In the genomic region with DNA sequence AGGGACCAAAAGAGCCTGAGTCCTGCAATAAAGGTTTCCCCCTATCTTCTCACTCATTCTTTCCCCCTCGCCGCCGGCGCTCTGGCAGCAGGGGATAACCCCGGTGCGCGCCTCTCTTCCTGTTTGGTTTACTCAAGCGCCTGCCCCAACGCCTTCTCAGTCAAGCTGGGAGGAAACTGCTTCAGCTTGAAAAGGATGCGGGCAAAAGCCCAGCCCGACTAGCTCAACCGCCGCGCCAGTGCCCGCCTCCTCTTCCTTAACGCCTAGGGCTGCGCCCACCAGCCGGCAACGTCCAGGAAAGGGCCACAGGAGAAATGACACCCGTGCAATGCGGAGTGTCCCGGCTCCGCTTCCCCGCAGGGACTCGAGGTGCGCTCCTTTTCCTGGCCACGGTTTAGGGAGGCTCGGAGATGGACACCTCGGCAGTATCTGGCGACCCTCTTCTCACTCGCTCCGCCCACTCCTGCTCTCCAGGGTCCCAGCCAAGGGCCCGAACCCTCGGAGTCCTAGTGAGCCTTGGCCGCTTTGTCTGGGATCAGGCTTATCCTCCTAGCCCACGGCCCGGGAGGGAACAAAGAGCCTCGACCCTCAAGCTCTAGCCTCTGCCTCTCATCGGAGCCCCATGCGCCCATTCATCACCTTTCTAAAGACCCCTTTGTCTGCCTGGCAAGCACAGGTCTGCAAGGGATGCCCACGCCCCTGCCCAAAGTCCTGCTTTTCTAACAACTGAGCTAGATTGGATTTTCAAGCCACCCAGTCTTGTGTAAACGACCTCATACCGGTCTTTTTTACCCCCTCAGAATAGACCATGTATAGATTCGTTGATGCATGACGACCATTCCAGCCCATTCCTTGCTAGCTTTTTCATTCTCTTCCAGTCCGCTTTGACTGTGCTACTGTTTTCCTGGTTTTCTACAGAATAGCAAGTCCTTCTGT, we compare ENCODE assay signal across 8 cellular contexts. TPM values are rescaled to one million over a fixed set of nuclear protein-coding genes. Genes with fewer than 3 reads are reported as not detected.
DNase-seq lines count a peak whose midpoint lies in the region; ATAC-seq lines count a peak whose summit lies in the region.

No MANE protein-coding gene starts in this region.

- peak overlapping the region; percentile 91 for H3K4me3 Mint-ChIP-seq in memory B cell

- H3K4me1 ChIP-seq in duodenal mucosa (ENCODE audit: control insufficient read depth in 1 of 2, insufficient read depth in 2 of 2, low read length in 2 of 2), result peaks cover 0 to 6% of the 10 kb centered on the region in 2 donors

- H3K4me1 Mint-ChIP-seq in memory B cell, result peaks cover 38% of the 10 kb centered on the region

- H3K36me3 Mint-ChIP-seq in memory B cell, result peaks cover 4% of the 10 kb centered on the region

- peaks cover 0 to 6% of the 10 kb centered on the region in 2 donors for H3K27me3 ChIP-seq in duodenal mucosa (ENCODE audit: control insufficient read depth in 1 of 2, insufficient read depth in 2 of 2, low read length in 2 of 2)

- peak overlapping the region; percentile 83 for H3K27ac ChIP-seq in duodenal mucosa (ENCODE audit: low read depth, low read length)

- peak overlapping the region; percentile 99 for H3K27ac Mint-ChIP-seq in memory B cell

- peak; percentile 39 for ATAC-seq in GM18511 (IDR thresholded peaks at IDR 0.05; ENCODE audit: unreplicated experiment)
- ATAC-seq in HG02970 (IDR thresholded peaks at IDR 0.05; ENCODE audit: low FRiP score, unreplicated experiment), result peak; percentile 50
- ATAC-seq in memory B cell (ENCODE audit: low read depth), result peak; percentile 47

- H3K27me3 Mint-ChIP-seq in memory B cell, result no peaks in the 10 kb centered on the region

- no peaks in the 10 kb centered on the region for H3K9me3 Mint-ChIP-seq in memory B cell

- peak overlapping the region; percentile 55 to 82 for H3K4me3 ChIP-seq in duodenal mucosa (ENCODE audit: low read depth in 1 of 2, low read length in 2 of 2)

- no peaks in the 10 kb centered on the region for H3K36me3 ChIP-seq in duodenal mucosa (ENCODE audit: control insufficient read depth in 1 of 2, insufficient read depth in 2 of 2, low read length in 2 of 2)

- H3K9me3 ChIP-seq in duodenal mucosa (ENCODE audit: control insufficient read depth in 1 of 2, low read length in 2 of 2), result no peaks in the 10 kb centered on the region

- DNase-seq in NCI-H226 (peak; percentile 49), memory B cell (ENCODE audit: low spot score in 2 of 2) (peak; percentile 78 to 84), mesenteric fat pad (ENCODE audit: low spot score) (no peak)
- DNase-seq in activated CD4-positive, alpha-beta T cell treated with anti-CD3 and anti-CD28 coated beads for 48 hours, result peak; percentile 95
- DNase-seq in stimulated activated CD8-positive, alpha-beta memory T cell treated with anti-CD3 and anti-CD28 coated beads, Interleukin-12 subunit alpha, Interleukin-12 subunit beta, amount 100 ng/mL, for 4 hours (ENCODE audit: low read depth), result peak; percentile 84

- H3K9ac ChIP-seq in duodenal mucosa (ENCODE audit: low read depth in 1 of 2, low read length in 2 of 2), result peak overlapping the region; percentile 60 to 68

RNA-seq across cellular contexts. Expression of gene ST8SIA4, which starts 2.0 kb away (rescaled TPM):
- total RNA-seq in mesenteric fat pad, result 17.5 TPM
